ENCODE assay signal across 20 cellular contexts in the genomic region with DNA sequence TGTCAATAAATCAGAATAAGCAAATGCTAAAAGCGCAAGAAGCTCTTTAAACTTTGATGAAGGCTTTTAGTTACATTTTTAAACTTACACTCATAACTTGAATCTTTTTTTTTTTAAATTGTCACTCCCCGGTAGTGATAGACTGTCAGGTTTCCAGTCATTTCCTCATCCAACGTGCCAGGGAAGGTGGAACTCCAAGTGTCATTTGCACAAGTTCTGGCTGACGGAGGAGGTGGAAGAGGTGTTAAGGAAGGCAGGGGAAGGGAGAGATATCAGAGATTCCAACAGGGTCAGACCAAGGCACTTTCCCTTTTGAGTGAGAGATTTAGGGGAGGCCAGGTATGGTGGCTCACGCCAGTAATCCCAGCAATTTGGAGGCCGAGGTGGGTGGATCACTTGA.
DNase-seq lines count a peak whose midpoint lies in the region; ATAC-seq and TF ChIP-seq lines count a peak whose summit lies in the region.
"Had no signal": no experiment of that assay in that cellular context is flagged by ENCODE, and none has a peak within 500 bp of the region (broad histone marks: within the 10 kb centered on the region; RNA-seq: fewer than 3 reads in every experiment).

No MANE protein-coding gene starts in this region.

- no peak overlapping the region for H3K4me3 ChIP-seq in coronary artery
- H3K4me3 ChIP-seq: BLaER1, GM12878, GM23248 had no signal

- no peaks in the 10 kb centered on the region for H3K36me3 Mint-ChIP-seq in neural crest cell (ENCODE audit: low read depth)
- H3K36me3 Mint-ChIP-seq: CD4-positive, CD25-positive, alpha-beta regulatory T cell; CD8-positive, alpha-beta T cell had no signal

- H3K4me1 Mint-ChIP-seq in neural crest cell = no peaks in the 10 kb centered on the region
- H3K4me1 Mint-ChIP-seq: B cell; CD4-positive, CD25-positive, alpha-beta regulatory T cell had no signal

- no peak overlapping the region for H3K4me3 Mint-ChIP-seq in neural crest cell
- H3K4me3 Mint-ChIP-seq: B cell; CD4-positive, CD25-positive, alpha-beta regulatory T cell; CD8-positive, alpha-beta T cell had no signal

- H3K27ac Mint-ChIP-seq in neural crest cell (ENCODE audit: unreplicated experiment) = peak overlapping the region; percentile 40
- H3K27ac Mint-ChIP-seq: B cell; CD8-positive, alpha-beta T cell had no signal

- no peak overlapping the region for H3K27ac ChIP-seq in coronary artery
- H3K27ac ChIP-seq: 22Rv1, BLaER1, C4-2B, GM23248 had no signal

- no peak for ATAC-seq in sciatic nerve
- no peak for ATAC-seq in HG02759 (IDR thresholded peaks at IDR 0.05; ENCODE audit: unreplicated experiment)
- ATAC-seq: CD8-positive, alpha-beta T cell; GM12878; HCT116 had no signal

- peak; percentile 19 for DNase-seq in coronary artery (ENCODE audit: low spot score)
- peak; percentile 34 for DNase-seq in islet precursor cell
- DNase-seq in neural crest cell (ENCODE audit: low read depth, low spot score) = no peak
- DNase-seq in sciatic nerve (ENCODE audit: low spot score) = no peak
- no peak for DNase-seq in occipital lobe (lab: John Stamatoyannopoulos, UW)
- DNase-seq: Caco-2; CD4-positive, CD25-positive, alpha-beta regulatory T cell; DMS79; EL; GDM1; GM23248; H7 had no signal

- intact Hi-C loops in sciatic nerve (cut with DNase I) = no loop called here

- H3K9me3 Mint-ChIP-seq in neural crest cell = no peaks in the 10 kb centered on the region
- H3K9me3 Mint-ChIP-seq: CD8-positive, alpha-beta T cell had no signal

- TF ChIP-seq CTCF in coronary artery (IDR thresholded peaks at IDR 0.05) = no peak
- TF ChIP-seq CTCF in neural crest cell (conservative IDR thresholded peaks at IDR 0.05) = no peak

- H3K27me3 Mint-ChIP-seq in neural crest cell (ENCODE audit: low read depth) = peaks cover 50% of the 10 kb centered on the region
- H3K27me3 Mint-ChIP-seq: B cell; CD4-positive, CD25-positive, alpha-beta regulatory T cell had no signal

Comparison
In these comparisons a context has a peak if more than half of its experiments do, and no peak if none do; other contexts are left out.
1. DNase-seq: peak in coronary artery (single experiment) and islet precursor cell (single experiment); none in neural crest cell (single experiment), sciatic nerve (single experiment) and occipital lobe (single experiment).